Comparison of ENCODE assay signal across 8 cellular contexts in genomic region chrX:44778254-44778653, GRCh38.
"Had no signal": no experiment of that assay in that cellular context is flagged by ENCODE, and none has a peak within 500 bp of the region (broad histone marks: within the 10 kb centered on the region; RNA-seq: fewer than 3 reads in every experiment).

No MANE protein-coding gene starts in this region.

- FAIRE-seq: H1, H54, HepG2 had no signal

- ATAC-seq: GM23338, HepG2 had no signal

- H3K4me2 ChIP-seq: GM23338 had no signal

- H2AFZ ChIP-seq: GM23338 had no signal

- DNase-seq: H9, HCEC 1CT, KG1 had no signal

- H3K4me3 ChIP-seq: GM23338 had no signal

- H3K27ac ChIP-seq: HL-60 had no signal
